27 cellular contexts compared by ENCODE assay signal in genomic region chr16:56542039-56542438, GRCh38. TPM values are rescaled to one million over a fixed set of nuclear protein-coding genes. Genes with fewer than 3 reads are reported as not detected.
DNase-seq lines count a peak whose midpoint lies in the region; ATAC-seq and TF ChIP-seq lines count a peak whose summit lies in the region.
"Had no signal": no experiment of that assay in that cellular context is flagged by ENCODE, and none has a peak within 500 bp of the region (broad histone marks: within the 10 kb centered on the region; RNA-seq: fewer than 3 reads in every experiment).

No MANE protein-coding gene starts in this region.

- DNase-seq in T-helper 17 cell, result no peak
- DNase-seq in amniotic epithelial cell (ENCODE audit: low read depth), result peak; percentile 20
- no peak for DNase-seq in vagina (ENCODE audit: extremely low spot score in 2 of 2)
- no peak for DNase-seq in NCI-H1436 treated with DMSO at 0.1 percent for 48 hours (lab: John Stamatoyannopoulos, UW)
- no peak for DNase-seq in right cardiac atrium
- DNase-seq: 8988T; ACHN; BE2C; C1 segment of cervical spinal cord; CD4-positive, alpha-beta memory T cell; CD4-positive, CD25-positive, alpha-beta regulatory T cell; CD8-positive, alpha-beta memory T cell; COR-L47; DMS 273 treated with DMSO at 0.1 percent for 48 hours; DMS153; DMS53; DMS79; DND-41; EL; GDM1 had no signal

- H3K9me3 ChIP-seq in T-helper 17 cell (ENCODE audit: control insufficient read depth, low read length, poor library complexity, severe bottlenecking) (no peaks in the 10 kb centered on the region), vagina (no peaks in the 10 kb centered on the region), right cardiac atrium (ENCODE audit: control insufficient read depth, low read length) (no peaks in the 10 kb centered on the region)
- H3K9me3 ChIP-seq: BE2C, BLaER1 had no signal

- no peaks in the 10 kb centered on the region for H3K36me3 ChIP-seq in vagina
- H3K36me3 ChIP-seq: BE2C, BLaER1 had no signal

- H3K4me1 ChIP-seq in vagina (peaks cover 4% of the 10 kb centered on the region), right cardiac atrium (ENCODE audit: control insufficient read depth, insufficient read depth, low read length) (no peaks in the 10 kb centered on the region)
- H3K4me1 ChIP-seq: BE2C had no signal

- H3K4me3 ChIP-seq in vagina (no peak overlapping the region), right cardiac atrium (ENCODE audit: low read length) (no peak overlapping the region)
- H3K4me3 ChIP-seq: BLaER1, GM12878 had no signal

- no peak for TF ChIP-seq POLR2A in vagina (IDR thresholded peaks at IDR 0.05)

- H3K27me3 ChIP-seq in vagina (no peaks in the 10 kb centered on the region), right cardiac atrium (ENCODE audit: control insufficient read depth, insufficient read depth) (no peaks in the 10 kb centered on the region)
- H3K27me3 ChIP-seq: BLaER1 had no signal

- peak overlapping the region; percentile 83 for H3K27ac ChIP-seq in vagina
- no peak overlapping the region for H3K27ac ChIP-seq in right cardiac atrium (ENCODE audit: low read length)
- H3K27ac ChIP-seq: BLaER1 had no signal

- no peak overlapping the region for H3K4me3 Mint-ChIP-seq in T-helper 17 cell
- H3K4me3 Mint-ChIP-seq: CD14-positive monocyte; CD4-positive, alpha-beta memory T cell; CD4-positive, CD25-positive, alpha-beta regulatory T cell; CD8-positive, alpha-beta memory T cell had no signal

- no peaks in the 10 kb centered on the region for H3K4me1 Mint-ChIP-seq in T-helper 17 cell

- intact Hi-C loops in vagina (cut with DNase I), result no loop called here
- intact Hi-C loops in right cardiac atrium (cut with DNase I), result loop anchor here in 1 of 4 donors (10.0 kb wide), 1 partner anchor 53 kb away; no protein-coding TSS in a partner anchor

- ATAC-seq in T-helper 17 cell, result no peak
- ATAC-seq in right cardiac atrium, result no peak

- 31% methylated on average over 2 of the region's 2 CpGs for WGBS in right cardiac atrium

- peak overlapping the region; percentile 6 for H3K27ac Mint-ChIP-seq in T-helper 17 cell
- H3K27ac Mint-ChIP-seq: CD4-positive, alpha-beta memory T cell; CD8-positive, alpha-beta memory T cell had no signal

- peaks cover 49% of the 10 kb centered on the region for H3K27me3 Mint-ChIP-seq in T-helper 17 cell

- TF ChIP-seq CTCF in vagina (IDR thresholded peaks at IDR 0.05), result no peak

- peaks cover 4% of the 10 kb centered on the region for H3K36me3 Mint-ChIP-seq in T-helper 17 cell (ENCODE audit: low read depth)
- H3K36me3 Mint-ChIP-seq: CD14-positive monocyte; CD4-positive, alpha-beta memory T cell; CD4-positive, CD25-positive, alpha-beta regulatory T cell had no signal

RNA-seq across cellular contexts. Expression of gene BBS2, which starts 22.2 kb away (rescaled TPM):
- total RNA-seq in T-helper 17 cell, result 10 to 100 TPM; 47.2 to 60.9 TPM
- 89.9 TPM for total RNA-seq in vagina
- total RNA-seq in right cardiac atrium, result 10 to 100 TPM; 31.4 to 55.9 (median 39.8) TPM
- polyA plus RNA-seq in right cardiac atrium, result 37.7 TPM

RNA-seq across cellular contexts. Expression of gene MT4, which starts 22.8 kb away (rescaled TPM):
- total RNA-seq in T-helper 17 cell (not detected), vagina (25.8 TPM), right cardiac atrium (not detected)
- polyA plus RNA-seq in right cardiac atrium, result not detected
- total RNA-seq: A673; CD4-positive, alpha-beta memory T cell; CD4-positive, CD25-positive, alpha-beta regulatory T cell; CD8-positive, alpha-beta memory T cell; Daoy; G401; GM12878 had no signal
- polyA plus RNA-seq: AG04450; CD14-positive monocyte; CD4-positive, alpha-beta memory T cell; CD4-positive, CD25-positive, alpha-beta regulatory T cell; CD8-positive, alpha-beta memory T cell; GM12878 had no signal

RNA-seq across cellular contexts. Expression of gene MT3, which starts 47.3 kb away (rescaled TPM):
- total RNA-seq in T-helper 17 cell (not detected), vagina (12.8 TPM), right cardiac atrium (1 to 10 TPM; 2.0 to 6.1 (median 3.3) TPM)
- polyA plus RNA-seq in right cardiac atrium, result 24.7 TPM
- total RNA-seq: A673; CD4-positive, alpha-beta memory T cell; CD4-positive, CD25-positive, alpha-beta regulatory T cell; Daoy; G401; GM12878 had no signal
- polyA plus RNA-seq: AG04450, CD14-positive monocyte had no signal

Comparison
In these comparisons a context has a peak if more than half of its experiments do, and no peak if none do; other contexts are left out.
1. RNA of gene MT4, which starts 22.8 kb away (total RNA-seq): 25.8 TPM in vagina (single experiment); not detected in T-helper 17 cell and not detected in right cardiac atrium; every median in the first group is over 10 times any median in the second.